Comparison of ENCODE assay signal across 27 cellular contexts in the genomic region with DNA sequence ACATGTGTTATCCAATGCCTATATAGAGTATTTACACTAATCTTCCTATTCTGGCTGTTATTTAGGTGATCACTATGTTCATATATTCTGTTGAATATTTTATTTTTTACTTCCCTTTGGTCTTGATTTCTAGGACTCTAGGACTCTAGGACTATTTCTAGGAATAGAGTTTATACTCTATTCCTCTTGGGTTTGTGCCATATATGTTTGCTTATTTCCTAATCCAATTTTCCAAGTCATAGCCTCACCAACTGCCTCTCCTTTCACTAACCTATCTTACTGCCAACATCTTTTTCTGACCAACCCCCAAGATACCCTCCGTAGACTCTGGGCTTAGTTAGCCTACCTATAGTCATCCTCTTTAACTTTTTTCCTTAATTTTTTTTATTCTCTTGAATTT.
"Had no signal": no experiment of that assay in that cellular context is flagged by ENCODE, and none has a peak within 500 bp of the region (broad histone marks: within the 10 kb centered on the region; RNA-seq: fewer than 3 reads in every experiment).

No MANE protein-coding gene starts in this region.

- H3K4me2 ChIP-seq: smooth muscle cell had no signal

- H3K4me3 Mint-ChIP-seq: activated CD4-positive, alpha-beta T cell treated with anti-CD3 and anti-CD28 coated beads for 36 hours; activated naive CD4-positive, alpha-beta T cell treated with anti-CD3 and anti-CD28 coated beads, Interleukin-2, amount 50 U/mL, for 24 hours; activated T-helper 1 cell treated with anti-CD3 and anti-CD28 coated beads, Interleukin-12 subunit alpha, Interleukin-12 subunit beta, Interleukin-2, Interleukin-4 antibody, amounts not matched to agents 30 ng/mL and 10 ng/mL and 1 ng/mL, durations not matched to agents 14 hours and 24 hours and 36 hours; dendritic cell treated with granulocyte-macrophage colony-stimulating factor and Interleukin-4, amounts not matched to agents 40 ng/mL and 50 ng/mL, for 4 days; naive thymus-derived CD4-positive, alpha-beta T cell; neural crest cell; T-helper 1 cell treated with Interleukin-12 subunit alpha and Interleukin-12 subunit beta and Interleukin-4 antibody, amounts not matched to agents 30 μg/mL and 1 μg/mL, for 36 hours; WTC11 had no signal

- DNase-seq: activated CD4-positive, alpha-beta T cell treated with anti-CD3 and anti-CD28 coated beads for 36 hours; activated CD4-positive, alpha-beta T cell treated with anti-CD3 and anti-CD28 coated beads, Interleukin-2, amount 50 U/mL, for 48 hours; activated gamma-delta T cell; adrenal gland; brain microvascular endothelial cell; caudate nucleus; effector CD4-positive, alpha-beta T cell; heart right ventricle; left colon; lower lobe of right lung; naive thymus-derived CD4-positive, alpha-beta T cell; occipital lobe; posterior cingulate gyrus; sigmoid colon; stimulated activated CD4-positive, alpha-beta T cell treated with anti-CD3 and anti-CD28 coated beads, Interleukin-15, amount 100 ng/mL, for 24 hours; stimulated activated naive CD4-positive, alpha-beta T cell; T1000 had no signal

- H3K4me1 Mint-ChIP-seq: neural crest cell, WTC11 had no signal

- H3K9me3 ChIP-seq: adrenal gland, ascending aorta, heart right ventricle, lower lobe of right lung, sigmoid colon had no signal

- H3K27ac ChIP-seq: adrenal gland, ascending aorta, brain microvascular endothelial cell, heart right ventricle, lower lobe of right lung, sigmoid colon had no signal

- H3K36me3 Mint-ChIP-seq: activated naive CD4-positive, alpha-beta T cell treated with anti-CD3 and anti-CD28 coated beads, Interleukin-2, amount 50 U/mL, for 24 hours; WTC11 had no signal

- H3K27me3 ChIP-seq: adrenal gland, ascending aorta, brain microvascular endothelial cell, heart right ventricle, sigmoid colon had no signal

- H3K27ac Mint-ChIP-seq: activated CD4-positive, alpha-beta T cell treated with anti-CD3 and anti-CD28 coated beads for 36 hours; activated naive CD4-positive, alpha-beta T cell treated with anti-CD3 and anti-CD28 coated beads, Interleukin-2, amount 50 U/mL, for 24 hours; activated T-helper 1 cell treated with anti-CD3 and anti-CD28 coated beads, Interleukin-12 subunit alpha, Interleukin-12 subunit beta, Interleukin-2, Interleukin-4 antibody, amounts not matched to agents 30 ng/mL and 10 ng/mL and 1 ng/mL, durations not matched to agents 14 hours and 24 hours and 36 hours; dendritic cell treated with granulocyte-macrophage colony-stimulating factor and Interleukin-4, amounts not matched to agents 40 ng/mL and 50 ng/mL, for 4 days; naive thymus-derived CD4-positive, alpha-beta T cell; T-helper 1 cell treated with Interleukin-12 subunit alpha and Interleukin-12 subunit beta and Interleukin-4 antibody, amounts not matched to agents 30 μg/mL and 1 μg/mL, for 36 hours; WTC11 had no signal

- H3K36me3 ChIP-seq: adrenal gland, ascending aorta, brain microvascular endothelial cell, heart right ventricle, lower lobe of right lung, sigmoid colon had no signal

- H3K9me3 Mint-ChIP-seq: activated naive CD4-positive, alpha-beta T cell treated with anti-CD3 and anti-CD28 coated beads, Interleukin-2, amount 50 U/mL, for 24 hours; activated T-helper 1 cell treated with anti-CD3 and anti-CD28 coated beads, Interleukin-12 subunit alpha, Interleukin-12 subunit beta, Interleukin-2, Interleukin-4 antibody, amounts not matched to agents 30 ng/mL and 10 ng/mL and 1 ng/mL, durations not matched to agents 14 hours and 24 hours and 36 hours; dendritic cell treated with granulocyte-macrophage colony-stimulating factor and Interleukin-4, amounts not matched to agents 40 ng/mL and 50 ng/mL, for 4 days; T-helper 1 cell treated with Interleukin-12 subunit alpha and Interleukin-12 subunit beta and Interleukin-4 antibody, amounts not matched to agents 30 μg/mL and 1 μg/mL, for 36 hours had no signal

- H3K4me3 ChIP-seq: adrenal gland, ascending aorta, heart right ventricle, lower lobe of right lung, sigmoid colon, smooth muscle cell had no signal

- H3K27me3 Mint-ChIP-seq: activated CD4-positive, alpha-beta T cell treated with anti-CD3 and anti-CD28 coated beads for 36 hours; activated naive CD4-positive, alpha-beta T cell treated with anti-CD3 and anti-CD28 coated beads, Interleukin-2, amount 50 U/mL, for 24 hours; dendritic cell treated with granulocyte-macrophage colony-stimulating factor and Interleukin-4, amounts not matched to agents 40 ng/mL and 50 ng/mL, for 4 days; naive thymus-derived CD4-positive, alpha-beta T cell had no signal

- ATAC-seq: activated CD4-positive, alpha-beta T cell treated with anti-CD3 and anti-CD28 coated beads for 36 hours; heart right ventricle; left colon; WTC11 had no signal

- H3K4me1 ChIP-seq: adrenal gland, ascending aorta, lower lobe of right lung, sigmoid colon had no signal

- FAIRE-seq: endometrium, keratinocyte had no signal
